Comparison of ENCODE assay signal across 17 cellular contexts in genomic region chr2:8453904-8454302, GRCh38.
A peak's percentile ranks its signal among the peaks of the same experiment; 100 is the strongest.
DNase-seq lines count a peak whose midpoint lies in the region; ATAC-seq and TF ChIP-seq lines count a peak whose summit lies in the region.
"Had no signal": no experiment of that assay in that cellular context is flagged by ENCODE, and none has a peak within 500 bp of the region (broad histone marks: within the 10 kb centered on the region; RNA-seq: fewer than 3 reads in every experiment).

No MANE protein-coding gene starts in this region.

- in situ Hi-C loops in astrocyte of the cerebellum (cut with HindIII; ENCODE audit: low sequenced_read_pairs) = no loop called here

- H3K36me3 ChIP-seq in H7 (replicated peaks; ENCODE audit: control insufficient read depth, insufficient read depth, low read length) = no peaks in the 10 kb centered on the region

- no peak for ATAC-seq in HG02981 (IDR thresholded peaks at IDR 0.05; ENCODE audit: unreplicated experiment)

- H3K27me3 ChIP-seq in H7 (ENCODE audit: control insufficient read depth, insufficient read depth, low read length) = no peaks in the 10 kb centered on the region

- DNase-seq in AG10803 (ENCODE audit: low read depth) (peak; percentile 41), GM03348 (ENCODE audit: low spot score) (peak; percentile 55), astrocyte of the cerebellum (ENCODE audit: low read depth) (peak; percentile 16), myocyte (ENCODE audit: low read depth) (peak; percentile 43), H7 (no peak), NCI-H2081 treated with DMSO at 0.1 percent for 48 hours (lab: John Stamatoyannopoulos, UW) (no peak), T-helper 9 cell (no peak)
- DNase-seq: activated B cell treated with CpG ODN at 0.5 μM for 24 hours; activated CD8-positive, alpha-beta memory T cell treated with anti-CD3 and anti-CD28 coated beads, Interleukin-2, amount 50 U/mL, for 4 hours; hypothalamus; NCI-H1105 treated with DMSO at 0.1 percent for 48 hours; NK-92 treated with Interleukin-12 subunit alpha and Interleukin-12 subunit beta, amount 100 ng/mL, for 24 hours; posterior cingulate gyrus; SHP77; stimulated activated CD4-positive, alpha-beta T cell treated with anti-CD3 and anti-CD28 coated beads, Interleukin-12 subunit alpha, Interleukin-12 subunit beta, amount 100 ng/mL, for 4 hours; stimulated activated naive CD4-positive, alpha-beta T cell treated with Interleukin-2 at 50 U/mL for 16 hours had no signal

- TF ChIP-seq CTCF in AG10803 (conservative IDR thresholded peaks at IDR 0.05; ENCODE audit: low read length) (no peak), astrocyte of the cerebellum (IDR thresholded peaks at IDR 0.05; ENCODE audit: low read depth, low read length, missing control alignments) (no peak)

- H3K4me3 ChIP-seq in AG10803 (ENCODE audit: low read length) = no peak overlapping the region
- H3K4me3 ChIP-seq in astrocyte of the cerebellum (ENCODE audit: low read depth, low read length) = no peak overlapping the region
- no peak overlapping the region for H3K4me3 ChIP-seq in H7 (ENCODE audit: insufficient read depth, low read depth, low read length)

Comparison
In these comparisons a context has a peak if more than half of its experiments do, and no peak if none do; other contexts are left out.
1. DNase-seq: peak in AG10803 (single experiment), GM03348 (single experiment), astrocyte of the cerebellum (single experiment) and myocyte (single experiment); none in H7 (single experiment), NCI-H2081 treated with DMSO at 0.1 percent for 48 hours (single experiment) and T-helper 9 cell (single experiment).